ENCODE assay signal across 10 cellular contexts in genomic region chr2:112579280-112579679, GRCh38. TPM values are rescaled to one million over a fixed set of nuclear protein-coding genes. Genes with fewer than 3 reads are reported as not detected.
A peak's percentile ranks its signal among the peaks of the same experiment; 100 is the strongest.
DNase-seq lines count a peak whose midpoint lies in the region; ATAC-seq and TF ChIP-seq lines count a peak whose summit lies in the region.
"Had no signal": no experiment of that assay in that cellular context is flagged by ENCODE, and none has a peak within 500 bp of the region (broad histone marks: within the 10 kb centered on the region; RNA-seq: fewer than 3 reads in every experiment).

No MANE protein-coding gene starts in this region.

- H3K4me1 ChIP-seq in HEK293 (ENCODE audit: control insufficient read depth, insufficient read depth, low read length) (no peaks in the 10 kb centered on the region), PC-9 (replicated peaks; ENCODE audit: insufficient read depth) (peaks cover 13% of the 10 kb centered on the region)

- H3K9me2 ChIP-seq in PC-9 (ENCODE audit: insufficient read depth), result no peaks in the 10 kb centered on the region

- H3F3A ChIP-seq in PC-9 (ENCODE audit: insufficient read depth, low read depth), result peaks cover 57% of the 10 kb centered on the region

- H3K27ac ChIP-seq in HEK293 (ENCODE audit: extremely low read depth, low read depth, low read length), result no peak overlapping the region
- H3K27ac ChIP-seq in PC-9, result 0 out of 2 replicates have a peak overlapping the region, but pooled peaks have one; percentile 13
- H3K27ac ChIP-seq: sigmoid colon had no signal

- no peak overlapping the region for H3K4me2 ChIP-seq in PC-9

- H3K9me3 ChIP-seq in HEK293 (ENCODE audit: control insufficient read depth, insufficient read depth, low read depth, low read length) (no peaks in the 10 kb centered on the region), PC-9 (ENCODE audit: insufficient read depth, low read depth) (no peaks in the 10 kb centered on the region)
- H3K9me3 ChIP-seq: sigmoid colon had no signal

- CTCF ChIA-PET in HEK293 (lab: Yijun Ruan, JAX), result no interaction called here
- CTCF ChIA-PET in PC-9 (lab: Charles Lee), result no interaction called here

- H3K36me3 ChIP-seq in HEK293 (ENCODE audit: control insufficient read depth in 2 of 2, insufficient read depth in 1 of 2, low read length in 2 of 2) (peaks cover 14 to 28% of the 10 kb centered on the region in 2 experiments), PC-9 (ENCODE audit: low read depth) (peaks cover 12% of the 10 kb centered on the region; the same call in 1 of the 2 replicates)

- POLR2A ChIA-PET in HEK293 (lab: Yijun Ruan, JAX) (no interaction called here), PC-9 (lab: Charles Lee; ENCODE audit: unreplicated experiment) (no interaction called here)

- no peak for ATAC-seq in omental fat pad (ENCODE audit: low FRiP score)
- ATAC-seq: activated naive CD8-positive, alpha-beta T cell treated with anti-CD3 and anti-CD28 coated beads, Interleukin-2, amount 50 U/mL, for 24 hours had no signal

- no TSS peak for BruUV-seq in PC-9 (replicated peaks; lab: Mats Ljungman, UMichigan)

- H4K20me1 ChIP-seq in PC-9 (ENCODE audit: insufficient read depth), result no peaks in the 10 kb centered on the region

- no peaks in the 10 kb centered on the region for H3K27me3 ChIP-seq in PC-9 (ENCODE audit: insufficient read depth, low read depth)
- H3K27me3 ChIP-seq: sigmoid colon had no signal

- no peak overlapping the region for H2AFZ ChIP-seq in PC-9

- peaks cover 15% of the 10 kb centered on the region; the same call in 1 of the 2 replicates for H3K79me2 ChIP-seq in PC-9 (ENCODE audit: low read depth)

- H3K4me3 ChIP-seq in HEK293 (ENCODE audit: low read depth, low read length) (no peak overlapping the region), PC-9 (no peak overlapping the region), epithelial cell of esophagus (ENCODE audit: low read length) (no peak overlapping the region), skeletal muscle cell (ENCODE audit: low read depth, low read length) (no peak overlapping the region)
- H3K4me3 ChIP-seq: sigmoid colon had no signal

- TF ChIP-seq CTCF in HEK293 (tag by site-specific recombination; IDR thresholded peaks at IDR 0.05) (no peak), PC-9 (conservative IDR thresholded peaks at IDR 0.05) (no peak), epithelial cell of esophagus (IDR thresholded peaks at IDR 0.05; ENCODE audit: insufficient read depth, low read depth, low read length, missing control alignments) (peak; percentile 11), omental fat pad (IDR thresholded peaks at IDR 0.05) (no peak)

- intact Hi-C loops in PC-9 (cut with micrococcal nuclease; ENCODE audit: unreplicated experiment), result no loop called here

- DNase-seq in PC-9 (peak in 1 of 2 experiments; percentile 77), epithelial cell of esophagus (ENCODE audit: low read depth) (peak; percentile 87), skeletal muscle cell (ENCODE audit: low read depth) (peak; percentile 76), omental fat pad (ENCODE audit: low spot score) (no peak), putamen (ENCODE audit: low spot score) (no peak), hypothalamus (lab: John Stamatoyannopoulos, UW) (no peak)
- DNase-seq: activated CD4-positive, alpha-beta T cell treated with anti-CD3 and anti-CD28 coated beads, Interleukin-2, amount 50 U/mL, for 1 hour; activated naive CD8-positive, alpha-beta T cell treated with anti-CD3 and anti-CD28 coated beads, Interleukin-2, amount 50 U/mL, for 24 hours; sigmoid colon had no signal

TF ChIP-seq in HEK293, 187 proteins besides CTCF, POLR2A, EP300 and RAD21:
- no peak for TF ChIP-seq ZNF768 (tag by site-specific recombination; IDR thresholded peaks at IDR 0.05)
- TF ChIP-seq ZNF133 (tag by site-specific recombination; IDR thresholded peaks at IDR 0.05), result peak; percentile 65; the same call in 1 of the 2 replicates
- no peak for TF ChIP-seq ZNF416 (tag by site-specific recombination; IDR thresholded peaks at IDR 0.05)
- TF ChIP-seq, protein P1, sequence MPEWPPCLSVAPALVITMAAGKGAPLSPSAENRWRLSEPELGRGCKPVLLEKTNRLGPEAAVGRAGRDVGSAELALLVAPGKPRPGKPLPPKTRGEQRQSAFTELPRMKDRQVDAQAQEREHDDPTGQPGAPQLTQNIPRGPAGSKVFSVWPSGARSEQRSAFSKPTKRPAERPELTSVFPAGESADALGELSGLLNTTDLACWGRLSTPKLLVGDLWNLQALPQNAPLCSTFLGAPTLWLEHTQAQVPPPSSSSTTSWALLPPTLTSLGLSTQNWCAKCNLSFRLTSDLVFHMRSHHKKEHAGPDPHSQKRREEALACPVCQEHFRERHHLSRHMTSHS (tag by site-specific recombination; IDR thresholded peaks at IDR 0.05), result no peak
- TF ChIP-seq FEZF1 (tag by site-specific recombination; IDR thresholded peaks at IDR 0.05), result peak; percentile 68
- TF ChIP-seq ATF2 (tag by site-specific recombination; IDR thresholded peaks at IDR 0.05; ENCODE audit: low read depth), result peak; percentile 85
- peak; percentile 46 for TF ChIP-seq PRDM10 (tag by site-specific recombination; IDR thresholded peaks at IDR 0.05)
- peak; percentile 50; the same call in 1 of the 2 replicates for TF ChIP-seq ZNF629 (tag by site-specific recombination; IDR thresholded peaks at IDR 0.05)
- TF ChIP-seq, protein P2, sequence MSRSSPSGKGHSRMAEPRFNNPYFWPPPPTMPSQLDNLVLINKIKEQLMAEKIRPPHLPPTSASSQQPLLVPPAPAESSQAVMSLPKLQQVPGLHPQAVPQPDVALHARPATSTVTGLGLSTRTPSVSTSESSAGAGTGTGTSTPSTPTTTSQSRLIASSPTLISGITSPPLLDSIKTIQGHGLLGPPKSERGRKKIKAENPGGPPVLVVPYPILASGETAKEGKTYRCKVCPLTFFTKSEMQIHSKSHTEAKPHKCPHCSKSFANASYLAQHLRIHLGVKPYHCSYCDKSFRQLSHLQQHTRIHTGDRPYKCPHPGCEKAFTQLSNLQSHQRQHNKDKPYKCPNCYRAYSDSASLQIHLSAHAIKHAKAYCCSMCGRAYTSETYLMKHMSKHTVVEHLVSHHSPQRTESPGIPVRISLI (tag by site-specific recombination; IDR thresholded peaks at IDR 0.05), result peak; percentile 74; the same call in 1 of the 2 replicates
- TF ChIP-seq ZEB2 (tag by site-specific recombination; IDR thresholded peaks at IDR 0.05), result 0 out of 2 replicates have a peak, but pooled peaks have one; percentile 32

RNA-seq across cellular contexts. Expression of gene CHCHD5, which starts 5.1 kb away (rescaled TPM):
- total RNA-seq in PC-9 (2021) (38.4 and 64.3 TPM in 2 replicates), omental fat pad (10 to 100 TPM; 11.9 to 22.0 (median 15.7) TPM)

RNA-seq across cellular contexts. Expression of gene POLR1B, which starts 37.0 kb away (rescaled TPM):
- total RNA-seq in PC-9 (2021), result 27.7 and 30.0 TPM in 2 replicates
- 10 to 100 TPM; 13.5 to 39.0 (median 14.6) TPM for total RNA-seq in omental fat pad

Comparison
In these comparisons a context has a peak if more than half of its experiments do, and no peak if none do; other contexts are left out.
1. DNase-seq: peak in epithelial cell of esophagus (single experiment) and skeletal muscle cell (single experiment); none in omental fat pad (single experiment), putamen (single experiment) and hypothalamus (0 of 51).